Comparison of ENCODE assay signal across 21 cellular contexts in the genomic region with DNA sequence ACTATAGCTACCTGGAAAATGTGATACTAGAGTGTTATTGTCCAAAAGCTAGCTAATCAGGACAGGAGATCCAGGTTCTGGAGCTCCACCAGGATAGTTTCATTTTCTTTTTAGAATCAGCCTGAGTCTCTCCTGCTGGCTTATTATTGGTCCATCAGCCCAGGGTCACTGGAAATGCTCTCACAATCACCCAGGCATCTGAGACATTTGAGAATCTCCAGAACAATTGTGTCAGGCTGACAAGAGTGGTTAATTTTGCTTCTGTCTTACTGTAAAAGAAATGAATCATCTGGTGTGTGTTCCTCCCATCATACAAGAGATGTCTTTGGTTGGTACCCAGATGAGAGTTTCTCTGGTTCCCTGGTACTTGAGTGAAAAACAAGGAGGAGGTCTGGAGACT. TPM values are rescaled to one million over a fixed set of nuclear protein-coding genes. Genes with fewer than 3 reads are reported as not detected.
DNase-seq lines count a peak whose midpoint lies in the region; ATAC-seq and TF ChIP-seq lines count a peak whose summit lies in the region.
"Had no signal": no experiment of that assay in that cellular context is flagged by ENCODE, and none has a peak within 500 bp of the region (broad histone marks: within the 10 kb centered on the region; RNA-seq: fewer than 3 reads in every experiment).

No MANE protein-coding gene starts in this region.

- H3K36me3 Mint-ChIP-seq in activated naive CD4-positive, alpha-beta T cell treated with anti-CD3 and anti-CD28 coated beads, Interleukin-2, amount 10 ng/mL, durations not matched to agents 7 days and 5 days, result peaks cover 12% of the 10 kb centered on the region
- no peaks in the 10 kb centered on the region for H3K36me3 Mint-ChIP-seq in osteocyte (ENCODE audit: unreplicated experiment)

- no peak for DNase-seq in activated naive CD4-positive, alpha-beta T cell treated with anti-CD3 and anti-CD28 coated beads, Interleukin-2, amount 10 ng/mL, durations not matched to agents 7 days and 5 days
- DNase-seq in activated naive CD4-positive, alpha-beta T cell treated with Interleukin-2 at 50 U/mL for 16 hours, result no peak
- DNase-seq in SK-N-SH, result peak; percentile 32
- DNase-seq in astrocyte of the hippocampus (ENCODE audit: low read depth, low spot score), result peak; percentile 2
- no peak for DNase-seq in trophoblast cell
- no peak for DNase-seq in SW480 (ENCODE audit: low spot score)
- DNase-seq in osteocyte (ENCODE audit: extremely low spot score, unreplicated experiment), result no peak
- DNase-seq: activated B cell treated with CpG ODN at 0.5 μM for 24 hours, anterior cingulate cortex, Caco-2, foreskin keratinocyte, left colon, mucosa of descending colon, NCI-H1694, NCI-H226, occipital lobe, RPMI8226, SW 1271 had no signal

- peak in 1 of 2 experiments; percentile 75; a peak in 2 of 4 replicates for TF ChIP-seq EP300 in SK-N-SH (IDR thresholded peaks at IDR 0.05; ENCODE audit: borderline replicate concordance in 1 of 2, low read depth in 1 of 2, low read length in 1 of 2)

- ATAC-seq in esophagus mucosa, result no peak
- ATAC-seq: foreskin keratinocyte, left colon, mucosa of descending colon, sciatic nerve had no signal

- no peak overlapping the region for H4K12ac ChIP-seq in trophoblast cell (ENCODE audit: low read depth, low read length)

- no peak overlapping the region for H3K18ac ChIP-seq in trophoblast cell (ENCODE audit: low read length)

- no peak overlapping the region for H2BK120ac ChIP-seq in trophoblast cell (ENCODE audit: insufficient read depth, low read length, poor library complexity)

- H3K79me1 ChIP-seq in trophoblast cell (ENCODE audit: low read length), result no peaks in the 10 kb centered on the region

- no peaks in the 10 kb centered on the region for H3K27me3 Mint-ChIP-seq in activated naive CD4-positive, alpha-beta T cell treated with anti-CD3 and anti-CD28 coated beads, Interleukin-2, amount 10 ng/mL, durations not matched to agents 7 days and 5 days
- H3K27me3 Mint-ChIP-seq in osteocyte (ENCODE audit: unreplicated experiment), result no peaks in the 10 kb centered on the region
- H3K27me3 Mint-ChIP-seq: activated B cell treated with CpG ODN at 0.5 μM for 24 hours had no signal

- H2BK5ac ChIP-seq in trophoblast cell (ENCODE audit: low read depth, low read length, poor library complexity), result peak overlapping the region; percentile 16

- no peaks in the 10 kb centered on the region for H4K20me1 ChIP-seq in SK-N-SH (ENCODE audit: insufficient read depth)

- H4K91ac ChIP-seq in trophoblast cell (ENCODE audit: low read depth, low read length), result no peak overlapping the region

- CTCF ChIA-PET in activated naive CD4-positive, alpha-beta T cell treated with anti-CD3 and anti-CD28 coated beads, Interleukin-2, amount 10 ng/mL, durations not matched to agents 7 days and 5 days (lab: Charles Lee), result no interaction called here
- CTCF ChIA-PET in SK-N-SH (lab: Yijun Ruan, JAX), result interaction anchor here (0.8 to 1.5 kb wide), 2 partner anchors 15 to 22 kb away, joined by 3 read pairs; no protein-coding TSS in a partner anchor

- H3K9me3 Mint-ChIP-seq in activated naive CD4-positive, alpha-beta T cell treated with anti-CD3 and anti-CD28 coated beads, Interleukin-2, amount 10 ng/mL, durations not matched to agents 7 days and 5 days, result peaks cover 12% of the 10 kb centered on the region
- peaks cover 5% of the 10 kb centered on the region for H3K9me3 Mint-ChIP-seq in osteocyte (ENCODE audit: unreplicated experiment)
- H3K9me3 Mint-ChIP-seq: activated B cell treated with CpG ODN at 0.5 μM for 24 hours had no signal

- H3K23ac ChIP-seq in trophoblast cell (ENCODE audit: low read length), result no peak overlapping the region

- no peak overlapping the region for H4K8ac ChIP-seq in trophoblast cell (ENCODE audit: low read depth, low read length)

- POLR2A ChIA-PET in SK-N-SH (lab: Yijun Ruan, JAX), result no interaction called here

- no peak overlapping the region for H2BK12ac ChIP-seq in trophoblast cell (ENCODE audit: low read length)

- peaks cover 5% of the 10 kb centered on the region; the same call in 1 of the 2 replicates for H3K79me2 ChIP-seq in SK-N-SH (ENCODE audit: insufficient read depth)
- H3K79me2 ChIP-seq in trophoblast cell (ENCODE audit: control insufficient read depth, insufficient read depth, low read length, poor library complexity), result no peaks in the 10 kb centered on the region

- H3F3A ChIP-seq in SK-N-SH (replicated peaks; ENCODE audit: insufficient read depth), result no peaks in the 10 kb centered on the region

- peaks cover 0 to 9% of the 10 kb centered on the region in 2 experiments; a peak in 3 of 4 replicates for H3K4me1 ChIP-seq in SK-N-SH (ENCODE audit: control insufficient read depth in 1 of 2, insufficient read depth in 2 of 2, low read depth in 1 of 2, low read length in 1 of 2)
- peaks cover 0 to 2% of the 10 kb centered on the region in 2 experiments for H3K4me1 ChIP-seq in trophoblast cell (ENCODE audit: control insufficient read depth in 1 of 2, insufficient read depth in 2 of 2, low read length in 2 of 2)
- H3K4me1 ChIP-seq: Caco-2, foreskin keratinocyte, HAP-1 had no signal

- peaks cover 0 to 8% of the 10 kb centered on the region in 2 experiments for H3K36me3 ChIP-seq in SK-N-SH (replicated peaks in 1 of 2; ENCODE audit: control insufficient read depth in 1 of 2, insufficient read depth in 2 of 2, low read length in 1 of 2)
- no peaks in the 10 kb centered on the region for H3K36me3 ChIP-seq in trophoblast cell (ENCODE audit: control insufficient read depth in 1 of 2, insufficient read depth in 2 of 2, low read length in 2 of 2)
- H3K36me3 ChIP-seq: HAP-1 had no signal

- H3K4me3 ChIP-seq in SK-N-SH (ENCODE audit: low read depth in 2 of 2, low read length in 1 of 2), result peak overlapping the region; percentile 37 to 47; a peak in 3 of 4 replicates
- H3K4me3 ChIP-seq in trophoblast cell (ENCODE audit: low read depth, low read length), result no peak overlapping the region
- H3K4me3 ChIP-seq: HAP-1, mucosa of descending colon had no signal

- H3K4me3 Mint-ChIP-seq in activated naive CD4-positive, alpha-beta T cell treated with anti-CD3 and anti-CD28 coated beads, Interleukin-2, amount 10 ng/mL, durations not matched to agents 7 days and 5 days, result peak overlapping the region; percentile 68
- no peak overlapping the region for H3K4me3 Mint-ChIP-seq in osteocyte (ENCODE audit: unreplicated experiment)
- H3K4me3 Mint-ChIP-seq: activated B cell treated with CpG ODN at 0.5 μM for 24 hours had no signal

- H3K9me3 ChIP-seq in SK-N-SH (no peaks in the 10 kb centered on the region), trophoblast cell (ENCODE audit: insufficient read depth, low read depth, low read length) (no peaks in the 10 kb centered on the region)
- H3K9me3 ChIP-seq: Caco-2, HAP-1 had no signal

- no peak overlapping the region for H3K4ac ChIP-seq in trophoblast cell (ENCODE audit: low read depth, low read length)

- H3K4me1 Mint-ChIP-seq in activated naive CD4-positive, alpha-beta T cell treated with anti-CD3 and anti-CD28 coated beads, Interleukin-2, amount 10 ng/mL, durations not matched to agents 7 days and 5 days, result peaks cover 36% of the 10 kb centered on the region
- no peaks in the 10 kb centered on the region for H3K4me1 Mint-ChIP-seq in osteocyte (ENCODE audit: unreplicated experiment)

- H2AFZ ChIP-seq in SK-N-SH (ENCODE audit: low read depth), result no peak overlapping the region
- H2AFZ ChIP-seq in trophoblast cell (ENCODE audit: insufficient read depth, low read length, poor library complexity), result no peak overlapping the region

- H3K27me3 ChIP-seq in SK-N-SH (ENCODE audit: insufficient read depth) (no peaks in the 10 kb centered on the region), trophoblast cell (ENCODE audit: insufficient read depth, low read length) (no peaks in the 10 kb centered on the region)
- H3K27me3 ChIP-seq: foreskin keratinocyte had no signal

- peak overlapping the region; percentile 80 for H3K27ac Mint-ChIP-seq in activated naive CD4-positive, alpha-beta T cell treated with anti-CD3 and anti-CD28 coated beads, Interleukin-2, amount 10 ng/mL, durations not matched to agents 7 days and 5 days
- H3K27ac Mint-ChIP-seq in osteocyte (ENCODE audit: unreplicated experiment), result no peak overlapping the region
- H3K27ac Mint-ChIP-seq: activated B cell treated with CpG ODN at 0.5 μM for 24 hours had no signal

- H2AK5ac ChIP-seq in trophoblast cell (ENCODE audit: low read length), result no peak overlapping the region

- no peak for TF ChIP-seq CTCF in SK-N-SH (IDR thresholded peaks at IDR 0.05)
- TF ChIP-seq CTCF in osteocyte (IDR thresholded peaks at IDR 0.05), result no peak

- no peak for TF ChIP-seq RAD21 in SK-N-SH (IDR thresholded peaks at IDR 0.05; ENCODE audit: low read length)

- H3K9ac ChIP-seq in SK-N-SH (peak overlapping the region; percentile 40; the same call in 1 of the 2 replicates), trophoblast cell (ENCODE audit: low read length) (no peak overlapping the region)

- H3K14ac ChIP-seq in trophoblast cell (ENCODE audit: low read length), result no peak overlapping the region

- H3K27ac ChIP-seq in SK-N-SH (ENCODE audit: low read depth in 2 of 2, low read length in 1 of 2), result peak overlapping the region in 1 of 2 experiments; percentile 92; a peak in 2 of 4 replicates
- H3K27ac ChIP-seq in trophoblast cell (ENCODE audit: low read depth, low read length), result peak overlapping the region; percentile 71
- H3K27ac ChIP-seq: foreskin keratinocyte had no signal

- H3K4me2 ChIP-seq in SK-N-SH, result no peak overlapping the region; the same call in 1 of the 2 replicates
- H3K4me2 ChIP-seq in trophoblast cell (ENCODE audit: low read length), result peak overlapping the region; percentile 55

- no peaks in the 10 kb centered on the region for H3K9me2 ChIP-seq in SK-N-SH

TF ChIP-seq in SK-N-SH, 30 proteins besides CTCF, POLR2A, EP300 and RAD21 (continues in another document):
- no peak for TF ChIP-seq FOXM1 (IDR thresholded peaks at IDR 0.05; ENCODE audit: low read depth)
- TF ChIP-seq NFIC (IDR thresholded peaks at IDR 0.05; ENCODE audit: borderline replicate concordance), result no peak
- TF ChIP-seq POLR2AphosphoS5 (IDR thresholded peaks at IDR 0.05; ENCODE audit: low read depth, low read length), result peak; percentile 36; the same call in 1 of the 2 replicates
- TF ChIP-seq GATA2 (CRISPR knock-in tag; IDR thresholded peaks at IDR 0.05), result peak; percentile 35; the same call in 1 of the 2 replicates
- TF ChIP-seq FOSL2 (IDR thresholded peaks at IDR 0.05; ENCODE audit: borderline replicate concordance, low read depth), result peak; percentile 13; the same call in 1 of the 2 replicates
- peak; percentile 20; the same call in 1 of the 2 replicates for TF ChIP-seq JUND (IDR thresholded peaks at IDR 0.05)
- no peak for TF ChIP-seq MXI1 (IDR thresholded peaks at IDR 0.05; ENCODE audit: low read depth, low read length)
- no peak for TF ChIP-seq ELF1 (IDR thresholded peaks at IDR 0.05)

RNA-seq across cellular contexts. Expression of a gene that starts 43.6 kb away (rescaled TPM):
- 0.37 and 0.38 TPM in 2 replicates for polyA plus RNA-seq in SK-N-SH (2012; rRNA removed)
- polyA plus RNA-seq in SK-N-SH (2012; cell fraction: cytosol; rRNA removed), result 0.68 and 0.73 TPM in 2 replicates
- polyA plus RNA-seq in SK-N-SH (2012; cell fraction: nucleus; rRNA removed), result 0.27 and 0.46 TPM in 2 replicates
- polyA plus RNA-seq in trophoblast cell (2013), result 2.0 and 2.5 TPM in 2 replicates
- total RNA-seq in esophagus mucosa, result 1.5 TPM
- 1.4 and 2.4 TPM in 2 replicates for total RNA-seq in osteocyte

Comparison
In these comparisons a context has a peak if more than half of its experiments do, and no peak if none do; other contexts are left out.
1. DNase-seq: peak in SK-N-SH (single experiment) and astrocyte of the hippocampus (single experiment); none in activated naive CD4-positive, alpha-beta T cell treated with anti-CD3 and anti-CD28 coated beads, Interleukin-2, amount 10 ng/mL, durations not matched to agents 7 days and 5 days (single experiment), activated naive CD4-positive, alpha-beta T cell treated with Interleukin-2 at 50 U/mL for 16 hours (single experiment), trophoblast cell (0 of 2), SW480 (single experiment) and osteocyte (single experiment).